In the genomic region with DNA sequence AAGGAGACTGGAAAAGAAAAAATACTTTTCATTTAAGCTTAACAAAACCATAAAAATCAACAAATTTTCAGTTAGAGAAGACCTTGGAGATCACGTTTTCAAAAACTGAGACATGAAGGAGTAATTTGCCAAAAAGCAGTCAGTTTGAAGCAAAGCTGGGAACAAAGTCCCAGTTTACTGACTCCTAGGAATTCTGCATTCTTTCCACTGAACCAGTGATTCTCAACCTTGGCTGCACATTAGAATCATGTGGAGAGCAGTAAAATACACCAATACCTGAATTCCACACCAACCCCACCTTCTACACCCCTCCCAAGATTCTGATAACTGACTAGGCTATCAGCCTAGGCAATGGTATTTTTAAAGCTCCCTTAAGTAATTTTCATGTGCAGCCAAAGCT, we compare ENCODE assay signal across 1 cellular context.
TF ChIP-seq lines count a peak whose summit lies in the region.

No MANE protein-coding gene starts in this region.

TF ChIP-seq in HepG2, 621 proteins besides CTCF, POLR2A, EP300 and RAD21 (continued from another document):
- TF ChIP-seq ZUFSP (CRISPR knock-in tag; IDR thresholded peaks at IDR 0.05; ENCODE audit: borderline replicate concordance) (no peak), ZNF598 (CRISPR knock-in tag; IDR thresholded peaks at IDR 0.05; ENCODE audit: borderline replicate concordance) (no peak)
